Comparison of ENCODE assay signal across 28 cellular contexts in genomic region chr3:30004481-30004880, GRCh38.
DNase-seq lines count a peak whose midpoint lies in the region; FAIRE-seq and TF ChIP-seq lines count a peak whose summit lies in the region.
"Had no signal": no experiment of that assay in that cellular context is flagged by ENCODE, and none has a peak within 500 bp of the region (broad histone marks: within the 10 kb centered on the region; RNA-seq: fewer than 3 reads in every experiment).

No MANE protein-coding gene starts in this region.

- DNase-seq in AG08396 (ENCODE audit: low spot score) (peak; percentile 12), GM04504 (ENCODE audit: low read depth) (peak; percentile 37), retinal pigment epithelial cell (ENCODE audit: low read depth) (peak; percentile 30), NCI-H1092 treated with DMSO at 0.1 percent for 48 hours (lab: John Stamatoyannopoulos, UW) (no peak), GM10248 (ENCODE audit: extremely low spot score) (no peak), thyroid gland (no peak)
- no peak for DNase-seq in stimulated activated CD4-positive, alpha-beta T cell treated with anti-CD3 and anti-CD28 coated beads, Interleukin-1b, Interleukin-23, amount 100 ng/mL, for 48 hours
- DNase-seq: 8988T; CD4-positive, alpha-beta T cell; COR-L47; DMS79; KG1; NCI-H1105; NCI-H146; NCI-H2029; NCI-H226; NCI-H510A treated with DMSO at 0.1 percent for 48 hours; NCI-H748 treated with DMSO at 0.1 percent for 48 hours; PC-9; RPMI8226; SHP77 treated with DMSO at 0.1 percent for 48 hours; SK-N-SH had no signal

- no peak for TF ChIP-seq POLR2A in thyroid gland (IDR thresholded peaks at IDR 0.05)

- H3K27ac ChIP-seq in thyroid gland, result no peak overlapping the region
- H3K27ac ChIP-seq: BLaER1, PC-9 had no signal

- H3K9me3 ChIP-seq in thyroid gland, result no peaks in the 10 kb centered on the region
- H3K9me3 ChIP-seq: BLaER1, SK-N-SH had no signal

- no peak for TF ChIP-seq CTCF in retinal pigment epithelial cell (conservative IDR thresholded peaks at IDR 0.05; ENCODE audit: low read depth, low read length)
- TF ChIP-seq CTCF in GM10248 (IDR thresholded peaks at IDR 0.05; ENCODE audit: control extremely low read depth, extremely low read depth, low read depth, missing control alignments), result no peak
- no peak for TF ChIP-seq CTCF in thyroid gland (IDR thresholded peaks at IDR 0.05)

- intact Hi-C loops in thyroid gland (cut with DNase I), result no loop called here

- no peak overlapping the region for H3K4me3 ChIP-seq in retinal pigment epithelial cell (ENCODE audit: low read length)
- H3K4me3 ChIP-seq in thyroid gland (replicated peaks in 1 of 3), result no peak overlapping the region
- H3K4me3 ChIP-seq: BLaER1, PC-9 had no signal

- peak; percentile 89 for FAIRE-seq in endometrium (lab: Jason Lieb, UNC)
- FAIRE-seq: GM12892, GM18507, GM19239, H54 had no signal

- H3K36me3 ChIP-seq in thyroid gland, result no peaks in the 10 kb centered on the region
- H3K36me3 ChIP-seq: BLaER1 had no signal

- WGBS in thyroid gland, 2 donors, result 86 to 87% methylated on average over 3 of the region's 3 CpGs

- H3K4me1 ChIP-seq in thyroid gland, result no peaks in the 10 kb centered on the region
- H3K4me1 ChIP-seq: BLaER1 had no signal

- CTCF ChIA-PET in GM10248 (lab: Yijun Ruan, JAX), result interaction anchor here (3.1 kb wide), 1 partner anchor 7 kb away, joined by 21 read pairs; no protein-coding TSS in a partner anchor

- POLR2A ChIA-PET in GM10248 (lab: Yijun Ruan, JAX), result no interaction called here

- no peaks in the 10 kb centered on the region for H3K27me3 ChIP-seq in thyroid gland
- H3K27me3 ChIP-seq: BLaER1 had no signal

Comparison
In these comparisons a context has a peak if more than half of its experiments do, and no peak if none do; other contexts are left out.
1. DNase-seq: peak in AG08396 (single experiment), GM04504 (single experiment) and retinal pigment epithelial cell (single experiment); none in NCI-H1092 treated with DMSO at 0.1 percent for 48 hours (single experiment), GM10248 (single experiment), stimulated activated CD4-positive, alpha-beta T cell treated with anti-CD3 and anti-CD28 coated beads, Interleukin-1b, Interleukin-23, amount 100 ng/mL, for 48 hours (single experiment) and thyroid gland (0 of 2).